In genomic region chr2:107742460-107743027, GRCh38 we compare ENCODE assay signal across 28 cellular contexts.
"Had no signal": no experiment of that assay in that cellular context is flagged by ENCODE, and none has a peak within 500 bp of the region (broad histone marks: within the 10 kb centered on the region; RNA-seq: fewer than 3 reads in every experiment).

No MANE protein-coding gene starts in this region.

- H3K27ac ChIP-seq: neural progenitor cell, ovary, parathyroid adenoma, psoas muscle, right lobe of liver, sigmoid colon, stomach, thoracic aorta, thyroid gland, tibial nerve, upper lobe of left lung, vagina had no signal

- DNase-seq: natural killer cell; occipital lobe; ovary; posterior cingulate gyrus; psoas muscle; right cardiac atrium; right lobe of liver; sigmoid colon; small intestine; stimulated activated CD4-positive, alpha-beta T cell treated with anti-CD3 and anti-CD28 coated beads, Interleukin-15, amount 100 ng/mL, for 24 hours; stimulated activated CD4-positive, alpha-beta T cell treated with anti-CD3 and anti-CD28 coated beads, Interleukin-2, amount 100 ng/mL, for 24 hours; stimulated activated CD4-positive, alpha-beta T cell treated with anti-CD3 and anti-CD28 coated beads, Interleukin-2, amount 100 ng/mL, for 48 hours; stimulated activated CD4-positive, alpha-beta T cell treated with anti-CD3 and anti-CD28 coated beads, Interleukin-4, amount 100 ng/mL, for 24 hours; stimulated activated naive B cell treated with anti-CD40 and anti-IgM and Interleukin-4, amounts not matched to agents 10 μg/mL and 1 μg/mL and 100 μg/mL, for 72 hours; stimulated activated naive CD4-positive, alpha-beta T cell treated with Interleukin-2 at 50 U/mL for 16 hours; stomach; thyroid gland; trophoblast cell; upper lobe of left lung had no signal

- H3K36me3 Mint-ChIP-seq: natural killer cell; neural progenitor cell; stimulated activated effector memory CD8-positive, alpha-beta T cell treated with anti-CD3 and anti-CD28 coated beads, Interleukin-12 subunit alpha, Interleukin-12 subunit beta, amount 100 ng/mL, for 72 hours; stimulated activated naive B cell treated with anti-CD40 and anti-IgM and Interleukin-4, amounts not matched to agents 10 μg/mL and 1 μg/mL and 100 μg/mL, for 72 hours had no signal

- H3K27ac Mint-ChIP-seq: natural killer cell; nephron; neural progenitor cell; progenitor cell of endocrine pancreas; stimulated activated effector memory CD8-positive, alpha-beta T cell treated with anti-CD3 and anti-CD28 coated beads, Interleukin-12 subunit alpha, Interleukin-12 subunit beta, amount 100 ng/mL, for 72 hours; stimulated activated naive B cell treated with anti-CD40 and anti-IgM and Interleukin-4, amounts not matched to agents 10 μg/mL and 1 μg/mL and 100 μg/mL, for 72 hours; stimulated activated naive CD8-positive, alpha-beta T cell treated with anti-CD3 and anti-CD28 coated beads, Interleukin-15, Interleukin-2, amounts not matched to agents 100 ng/mL and 50 ng/mL, for 24 hours had no signal

- H3K9me3 ChIP-seq: ovary, psoas muscle, right lobe of liver, sigmoid colon, thoracic aorta, thyroid gland, tibial nerve, upper lobe of left lung, vagina had no signal

- H3K27me3 Mint-ChIP-seq: progenitor cell of endocrine pancreas; stimulated activated naive B cell treated with anti-CD40 and anti-IgM and Interleukin-4, amounts not matched to agents 10 μg/mL and 1 μg/mL and 100 μg/mL, for 72 hours; stimulated activated naive CD8-positive, alpha-beta T cell treated with anti-CD3 and anti-CD28 coated beads, Interleukin-15, Interleukin-2, amounts not matched to agents 100 ng/mL and 50 ng/mL, for 24 hours had no signal

- H3K4me3 ChIP-seq: neural progenitor cell, ovary, psoas muscle, right lobe of liver, sigmoid colon, stomach, thoracic aorta, thyroid gland, tibial nerve, upper lobe of left lung, vagina had no signal

- H3K27me3 ChIP-seq: neural progenitor cell, ovary, right lobe of liver, sigmoid colon, stomach, thyroid gland, tibial nerve, upper lobe of left lung, vagina had no signal

- H3K4me1 ChIP-seq: neural progenitor cell, parathyroid adenoma, psoas muscle, right lobe of liver, tibial nerve, upper lobe of left lung, vagina had no signal

- H3K9me3 Mint-ChIP-seq: nephron; neural progenitor cell; stimulated activated naive CD8-positive, alpha-beta T cell treated with anti-CD3 and anti-CD28 coated beads, Interleukin-15, Interleukin-2, amounts not matched to agents 100 ng/mL and 50 ng/mL, for 24 hours had no signal

- H3K4me3 Mint-ChIP-seq: natural killer cell; nephron; neural progenitor cell; stimulated activated effector memory CD8-positive, alpha-beta T cell treated with anti-CD3 and anti-CD28 coated beads, Interleukin-12 subunit alpha, Interleukin-12 subunit beta, amount 100 ng/mL, for 72 hours; stimulated activated naive B cell treated with anti-CD40 and anti-IgM and Interleukin-4, amounts not matched to agents 10 μg/mL and 1 μg/mL and 100 μg/mL, for 72 hours; stimulated activated naive CD8-positive, alpha-beta T cell treated with anti-CD3 and anti-CD28 coated beads, Interleukin-15, Interleukin-2, amounts not matched to agents 100 ng/mL and 50 ng/mL, for 24 hours had no signal

- H3K36me3 ChIP-seq: neural progenitor cell, ovary, right lobe of liver, sigmoid colon, stomach, thoracic aorta, thyroid gland, tibial nerve, upper lobe of left lung, vagina had no signal

- H3K4me1 Mint-ChIP-seq: stimulated activated effector memory CD8-positive, alpha-beta T cell treated with anti-CD3 and anti-CD28 coated beads, Interleukin-12 subunit alpha, Interleukin-12 subunit beta, amount 100 ng/mL, for 72 hours; stimulated activated naive B cell treated with anti-CD40 and anti-IgM and Interleukin-4, amounts not matched to agents 10 μg/mL and 1 μg/mL and 100 μg/mL, for 72 hours had no signal
